Comparison of ENCODE assay signal across 10 cellular contexts in genomic region chr10:80156216-80156615, GRCh38. TPM values are rescaled to one million over a fixed set of nuclear protein-coding genes. Genes with fewer than 3 reads are reported as not detected.
DNase-seq lines count a peak whose midpoint lies in the region; ATAC-seq, FAIRE-seq and TF ChIP-seq lines count a peak whose summit lies in the region.
"Had no signal": no experiment of that assay in that cellular context is flagged by ENCODE, and none has a peak within 500 bp of the region (broad histone marks: within the 10 kb centered on the region; RNA-seq: fewer than 3 reads in every experiment).

No MANE protein-coding gene starts in this region.

- intact Hi-C loops in kidney (cut with DNase I): loop anchor here (10.0 kb wide), 1 partner anchor 49 kb away; the partner anchor contains the start of gene ANXA11
- intact Hi-C loops in stomach (cut with DNase I; ENCODE audit: low total_unique reads): loop anchor here (5.0 kb wide), 1 partner anchor 51 kb away; the partner anchor contains the start of gene ANXA11

- peaks cover 15% of the 10 kb centered on the region for H3K4me1 Mint-ChIP-seq in activated naive CD8-positive, alpha-beta T cell treated with anti-CD3 and anti-CD28 coated beads, Interleukin-2, amount 50 U/mL, for 24 hours

- H3K4me1 ChIP-seq in GM23248 (ENCODE audit: insufficient read depth) (peaks cover 46% of the 10 kb centered on the region), kidney (ENCODE audit: control insufficient read depth in 1 of 2, insufficient read depth in 1 of 2, low read depth in 1 of 2, low read length in 2 of 2) (peaks cover 13 to 23% of the 10 kb centered on the region in 2 donors), stomach (peaks cover 39 to 71% (median 52%) of the 10 kb centered on the region in 4 donors)

- ATAC-seq in activated naive CD8-positive, alpha-beta T cell treated with anti-CD3 and anti-CD28 coated beads, Interleukin-2, amount 50 U/mL, for 24 hours: no peak

- TF ChIP-seq CTCF in kidney (IDR thresholded peaks at IDR 0.05; ENCODE audit: borderline replicate concordance, extremely low read depth, insufficient read depth) (no peak), stomach (IDR thresholded peaks at IDR 0.05) (no peak)

- H3K36me3 Mint-ChIP-seq in activated naive CD8-positive, alpha-beta T cell treated with anti-CD3 and anti-CD28 coated beads, Interleukin-2, amount 50 U/mL, for 24 hours (ENCODE audit: low read depth): peaks cover 61% of the 10 kb centered on the region

- H3K36me3 ChIP-seq in GM23248 (ENCODE audit: low read depth): peaks cover 31% of the 10 kb centered on the region
- H3K36me3 ChIP-seq in kidney (ENCODE audit: control insufficient read depth in 1 of 2, insufficient read depth in 2 of 2, low read length in 2 of 2): peaks cover 31 to 62% of the 10 kb centered on the region in 2 donors
- peaks cover 49 to 100% (median 99%) of the 10 kb centered on the region in 4 donors for H3K36me3 ChIP-seq in stomach

- H3K4me3 Mint-ChIP-seq in activated naive CD8-positive, alpha-beta T cell treated with anti-CD3 and anti-CD28 coated beads, Interleukin-2, amount 50 U/mL, for 24 hours: no peak overlapping the region

- no peak for TF ChIP-seq POLR2A in stomach (IDR thresholded peaks at IDR 0.05)

- H3K27me3 ChIP-seq in GM23248 (replicated peaks; ENCODE audit: insufficient read depth): no peaks in the 10 kb centered on the region
- H3K27me3 ChIP-seq in stomach: no peaks in the 10 kb centered on the region

- peaks cover 7% of the 10 kb centered on the region; the same call in 1 of the 2 replicates for H3K79me2 ChIP-seq in GM23248 (ENCODE audit: insufficient read depth)

- no peaks in the 10 kb centered on the region for H3K9me2 ChIP-seq in GM23248 (ENCODE audit: insufficient read depth)

- H3K4me2 ChIP-seq in GM23248 (ENCODE audit: unreplicated experiment): peak overlapping the region; percentile 61

- no peaks in the 10 kb centered on the region for H3K9me3 Mint-ChIP-seq in activated naive CD8-positive, alpha-beta T cell treated with anti-CD3 and anti-CD28 coated beads, Interleukin-2, amount 50 U/mL, for 24 hours

- peak overlapping the region; percentile 59 for H3K27ac Mint-ChIP-seq in activated naive CD8-positive, alpha-beta T cell treated with anti-CD3 and anti-CD28 coated beads, Interleukin-2, amount 50 U/mL, for 24 hours

- DNase-seq in GM23248 (no peak), kidney (peak; percentile 6), stomach (no peak), putamen (ENCODE audit: low spot score) (no peak), cerebellar cortex (ENCODE audit: low spot score) (no peak), NK-92 (lab: John Stamatoyannopoulos, UW; ENCODE audit: unreplicated experiment) (no peak)
- DNase-seq in activated naive CD8-positive, alpha-beta T cell treated with anti-CD3 and anti-CD28 coated beads, Interleukin-2, amount 50 U/mL, for 24 hours: no peak

- H3K27ac ChIP-seq in GM23248: peak overlapping the region; percentile 86
- H3K27ac ChIP-seq in kidney (ENCODE audit: low read depth in 2 of 2, low read length in 2 of 2): peak overlapping the region in 1 of 2 donors; percentile 80
- peak overlapping the region; percentile 65 to 87 (median 80) for H3K27ac ChIP-seq in stomach

- H2AFZ ChIP-seq in GM23248: no peak overlapping the region

- H3K9ac ChIP-seq in GM23248 (peak overlapping the region; percentile 72), kidney (ENCODE audit: low read length in 2 of 2) (no peak overlapping the region)

- WGBS in GM23248 (ENCODE audit: low coverage in 1 of 2, low lambda C conversion rate in 2 of 2, missing lambda C conversion rate in 2 of 2), 2 experiments: 46 to 49% methylated on average over 5 of the region's 5 CpGs
- WGBS in stomach, 5 donors: 75 to 89% (median 82%) methylated on average over 5 of the region's 5 CpGs

- H3K4me3 ChIP-seq in GM23248: no peak overlapping the region
- no peak overlapping the region for H3K4me3 ChIP-seq in kidney (ENCODE audit: low read length in 2 of 2)
- H3K4me3 ChIP-seq in stomach: no peak overlapping the region

- H3K9me3 ChIP-seq in GM23248 (ENCODE audit: low read depth) (no peaks in the 10 kb centered on the region), kidney (ENCODE audit: control insufficient read depth in 1 of 2, low read length in 2 of 2) (no peaks in the 10 kb centered on the region), stomach (no peaks in the 10 kb centered on the region)

- H4K20me1 ChIP-seq in GM23248 (ENCODE audit: insufficient read depth): no peaks in the 10 kb centered on the region

- in situ Hi-C loops in GM23248 (cut with MboI): no loop called here

- no peak for TF ChIP-seq EP300 in stomach (IDR thresholded peaks at IDR 0.05)

- peaks cover 69% of the 10 kb centered on the region for H3F3A ChIP-seq in GM23248 (ENCODE audit: insufficient read depth)

- no peak for FAIRE-seq in kidney (lab: Jason Lieb, UNC)

- H3K27me3 Mint-ChIP-seq in activated naive CD8-positive, alpha-beta T cell treated with anti-CD3 and anti-CD28 coated beads, Interleukin-2, amount 50 U/mL, for 24 hours: no peaks in the 10 kb centered on the region

RNA-seq across cellular contexts. Expression of gene PLAC9, which starts 23.7 kb away (rescaled TPM):
- 8.8 and 19.6 TPM in 2 replicates for total RNA-seq in GM23248 (2014; rRNA removed; shearing (Covaris generic))
- polyA plus RNA-seq in GM23248 (2016; fragmentation: Nextera tagmentation; extraction: Ambion mirVana) (117 and 118 TPM in 2 replicates), kidney (ENCODE audit: insufficient read depth, low read depth, low replicate concordance) (49.9 TPM), stomach (10 to 100 TPM; 14.2 to 28.3 (median 26.4) TPM)
- total RNA-seq in kidney (31.4 TPM), stomach (10 to 100 TPM in 2 of 5 donors, 1 to 10 TPM in 1, not detected in 2; 2.0 to 37.4 (median 11.6) TPM)
- total RNA-seq: epithelial cell of proximal tubule, M059J, NCI-H460 had no signal

RNA-seq across cellular contexts. Expression of gene ANXA11, which starts 49.1 kb away (rescaled TPM):
- total RNA-seq in GM23248 (2014; rRNA removed; shearing (Covaris generic)): 116 and 121 TPM in 2 replicates
- polyA plus RNA-seq in GM23248 (2016; fragmentation: Nextera tagmentation; extraction: Ambion mirVana) (189 and 194 TPM in 2 replicates), kidney (ENCODE audit: insufficient read depth, low read depth, low replicate concordance) (543 TPM), stomach (100 to 1,000 TPM; 171 to 208 (median 181) TPM)
- total RNA-seq in kidney (435 TPM), stomach (100 to 1,000 TPM in 3 of 5 donors, 10 to 100 TPM in 2; 91.4 to 293 (median 109) TPM)
